8 cellular contexts compared by ENCODE assay signal in the genomic region with DNA sequence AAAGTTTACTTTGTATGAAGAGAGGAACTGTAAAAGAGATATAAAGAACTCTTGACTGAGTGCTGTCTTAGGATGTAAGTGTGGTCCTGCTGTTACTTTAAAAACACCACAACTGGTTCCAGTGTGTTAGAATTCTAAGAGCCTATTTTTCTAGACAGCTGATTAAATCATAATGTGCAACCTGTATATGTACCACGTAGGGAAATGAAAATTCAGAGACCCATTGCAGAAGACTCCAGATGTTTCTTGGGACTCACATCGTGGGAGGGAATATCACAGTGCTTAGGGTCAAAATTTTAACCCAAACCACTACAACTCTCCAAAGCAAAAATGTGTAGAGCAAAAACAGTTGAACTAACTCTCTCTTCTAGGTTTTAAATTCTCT.
A peak's percentile ranks its signal among the peaks of the same experiment; 100 is the strongest.
DNase-seq lines count a peak whose midpoint lies in the region; ATAC-seq and TF ChIP-seq lines count a peak whose summit lies in the region.

No MANE protein-coding gene starts in this region.

- TF ChIP-seq CTCF in endodermal cell (conservative IDR thresholded peaks at IDR 0.05) (no peak), right lobe of liver (IDR thresholded peaks at IDR 0.05) (no peak)

- H3K4me3 ChIP-seq in endodermal cell (ENCODE audit: low read length) (no peak overlapping the region), rectal smooth muscle tissue (ENCODE audit: low read length) (no peak overlapping the region), right lobe of liver (no peak overlapping the region)

- no peaks in the 10 kb centered on the region for H3K9me3 Mint-ChIP-seq in endodermal cell

- peak overlapping the region; percentile 71 for H3K27ac ChIP-seq in endodermal cell (ENCODE audit: low read depth, low read length)
- H3K27ac ChIP-seq in rectal smooth muscle tissue (ENCODE audit: low read depth, low read length): peak overlapping the region; percentile 87
- H3K27ac ChIP-seq in right lobe of liver: peak overlapping the region in 1 of 3 donors; percentile 44

- 84 to 100% methylated on average over 1 to 2 of the region's 2 CpGs for WGBS in endodermal cell (ENCODE audit: insufficient coverage in 1 of 2, insufficient read length in 1 of 2), 2 experiments
- WGBS in right lobe of liver (ENCODE audit: insufficient coverage, low coverage, low lambda C conversion rate, missing lambda C conversion rate): 42% methylated on average over 2 of the region's 2 CpGs

- ATAC-seq in GM18517 (IDR thresholded peaks at IDR 0.05; ENCODE audit: unreplicated experiment) (peak; percentile 5), HG03159 (IDR thresholded peaks at IDR 0.05; ENCODE audit: unreplicated experiment) (peak; percentile 15), HG03135 (IDR thresholded peaks at IDR 0.05; ENCODE audit: unreplicated experiment) (no peak), right lobe of liver (no peak), GM18520 (IDR thresholded peaks at IDR 0.05; ENCODE audit: unreplicated experiment) (no peak)

- intact Hi-C loops in right lobe of liver (cut with DNase I): no loop called here

- no peaks in the 10 kb centered on the region for H3K4me1 Mint-ChIP-seq in endodermal cell

- no peaks in the 10 kb centered on the region for H3K27me3 Mint-ChIP-seq in endodermal cell (ENCODE audit: insufficient read depth)

- H3K36me3 Mint-ChIP-seq in endodermal cell (ENCODE audit: low read depth): no peaks in the 10 kb centered on the region

- no peak for DNase-seq in endodermal cell
- DNase-seq in right lobe of liver: no peak
- no peak for DNase-seq in COLO829 (ENCODE audit: low spot score)

- no peaks in the 10 kb centered on the region for H3K27me3 ChIP-seq in endodermal cell (ENCODE audit: control insufficient read depth, insufficient read depth, low read length, poor library complexity, severe bottlenecking)
- H3K27me3 ChIP-seq in rectal smooth muscle tissue (ENCODE audit: control insufficient read depth, insufficient read depth, low read length): no peaks in the 10 kb centered on the region
- no peaks in the 10 kb centered on the region for H3K27me3 ChIP-seq in right lobe of liver

- H3K36me3 ChIP-seq in endodermal cell (ENCODE audit: control insufficient read depth, insufficient read depth, low read length): no peaks in the 10 kb centered on the region
- H3K36me3 ChIP-seq in rectal smooth muscle tissue (ENCODE audit: control insufficient read depth, insufficient read depth, low read length): no peaks in the 10 kb centered on the region
- H3K36me3 ChIP-seq in right lobe of liver: no peaks in the 10 kb centered on the region

- no peak overlapping the region for H3K4me3 Mint-ChIP-seq in endodermal cell

- H3K9ac ChIP-seq in endodermal cell (ENCODE audit: extremely low read depth, low read length, poor library complexity, severe bottlenecking) (no peak overlapping the region), rectal smooth muscle tissue (ENCODE audit: low read length) (no peak overlapping the region)

- no peak overlapping the region for H3K27ac Mint-ChIP-seq in endodermal cell

- no peaks in the 10 kb centered on the region for H3K4me1 ChIP-seq in endodermal cell (ENCODE audit: control insufficient read depth, insufficient read depth, low read length)
- peaks cover 15% of the 10 kb centered on the region for H3K4me1 ChIP-seq in rectal smooth muscle tissue (ENCODE audit: control insufficient read depth, insufficient read depth, low read length)
- no peaks in the 10 kb centered on the region for H3K4me1 ChIP-seq in right lobe of liver

- no peak for TF ChIP-seq POLR2A in right lobe of liver (IDR thresholded peaks at IDR 0.05)

- no peaks in the 10 kb centered on the region for H3K9me3 ChIP-seq in endodermal cell (ENCODE audit: control insufficient read depth, low read length)
- no peaks in the 10 kb centered on the region for H3K9me3 ChIP-seq in right lobe of liver

Comparison
In these comparisons a context has a peak if more than half of its experiments do, and no peak if none do; other contexts are left out.
1. ATAC-seq: peak in GM18517 (single experiment) and HG03159 (single experiment); none in HG03135 (single experiment), right lobe of liver (0 of 4) and GM18520 (single experiment).